1 cellular context compared by ENCODE assay signal in genomic region chr9:99192786-99193465, GRCh38.
TF ChIP-seq lines count a peak whose summit lies in the region.

No MANE protein-coding gene starts in this region.

TF ChIP-seq in IMR-90, 13 proteins besides CTCF, POLR2A, EP300 and RAD21:
- TF ChIP-seq, protein P1, sequence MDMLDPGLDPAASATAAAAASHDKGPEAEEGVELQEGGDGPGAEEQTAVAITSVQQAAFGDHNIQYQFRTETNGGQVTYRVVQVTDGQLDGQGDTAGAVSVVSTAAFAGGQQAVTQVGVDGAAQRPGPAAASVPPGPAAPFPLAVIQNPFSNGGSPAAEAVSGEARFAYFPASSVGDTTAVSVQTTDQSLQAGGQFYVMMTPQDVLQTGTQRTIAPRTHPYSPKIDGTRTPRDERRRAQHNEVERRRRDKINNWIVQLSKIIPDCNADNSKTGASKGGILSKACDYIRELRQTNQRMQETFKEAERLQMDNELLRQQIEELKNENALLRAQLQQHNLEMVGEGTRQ (IDR thresholded peaks at IDR 0.05; ENCODE audit: low read depth, low read length): no peak
- TF ChIP-seq MXI1 (IDR thresholded peaks at IDR 0.05; ENCODE audit: borderline replicate concordance, low read depth, low read length) (no peak), CHD1 (IDR thresholded peaks at IDR 0.05; ENCODE audit: low read depth, low read length) (no peak), RCOR1 (IDR thresholded peaks at IDR 0.05; ENCODE audit: insufficient replicate concordance, low read length) (no peak), FOS (IDR thresholded peaks at IDR 0.05; ENCODE audit: low read depth, low read length) (no peak)
